In genomic region chr15:69132935-69133861, GRCh38 we compare ENCODE assay signal across 17 cellular contexts. TPM values are rescaled to one million over a fixed set of nuclear protein-coding genes. Genes with fewer than 3 reads are reported as not detected.
DNase-seq lines count a peak whose midpoint lies in the region; ATAC-seq, FAIRE-seq and TF ChIP-seq lines count a peak whose summit lies in the region.
"Had no signal": no experiment of that assay in that cellular context is flagged by ENCODE, and none has a peak within 500 bp of the region (broad histone marks: within the 10 kb centered on the region; RNA-seq: fewer than 3 reads in every experiment).

No MANE protein-coding gene starts in this region.

- H2BK120ac ChIP-seq in mesendoderm (ENCODE audit: low read depth, low read length) = no peak overlapping the region

- no peak overlapping the region for H4K8ac ChIP-seq in mesendoderm (ENCODE audit: low read depth, low read length)

- no peaks in the 10 kb centered on the region for H4K20me1 ChIP-seq in HepG2 (ENCODE audit: insufficient read depth, low read length)

- H3K4ac ChIP-seq in mesendoderm (ENCODE audit: low read depth, low read length) = no peak overlapping the region

- ATAC-seq in HepG2 (peak; percentile 40), GM21576 (IDR thresholded peaks at IDR 0.05; ENCODE audit: unreplicated experiment) (no peak)
- ATAC-seq: effector memory CD8-positive, alpha-beta T cell; Panc1; stimulated activated memory B cell treated with anti-CD40 and anti-IgM and Interleukin-4, amounts not matched to agents 10 μg/mL and 1 μg/mL and 100 μg/mL, for 72 hours had no signal

- H3K79me2 ChIP-seq in HepG2 (ENCODE audit: insufficient read depth, low read length) (no peaks in the 10 kb centered on the region), mesendoderm (ENCODE audit: control insufficient read depth, insufficient read depth, low read length) (no peaks in the 10 kb centered on the region)

- no peak overlapping the region for H2AFZ ChIP-seq in HepG2 (ENCODE audit: low read length)

- H3K4me3 ChIP-seq in NB4 (ENCODE audit: low read depth, low read length) = no peak overlapping the region
- H3K4me3 ChIP-seq in HepG2 (replicated peaks in 1 of 3; ENCODE audit: insufficient read depth in 1 of 3, low read depth in 2 of 3, low read length in 3 of 3) = no peak overlapping the region
- H3K4me3 ChIP-seq in mesendoderm (ENCODE audit: low read length) = no peak overlapping the region
- H3K4me3 ChIP-seq: right atrium auricular region had no signal

- 33% methylated on average over 3 of the region's 3 CpGs for WGBS in HepG2 (ENCODE audit: low lambda C conversion rate)
- WGBS in mesendoderm (ENCODE audit: extremely low coverage, insufficient coverage, low lambda C conversion rate) = no CpG with 5 or more reads among the region's 3 CpGs

- POLR2A ChIA-PET in HepG2 (lab: Yijun Ruan, JAX) = no interaction called here

- TF ChIP-seq CTCF in D721Med (IDR thresholded peaks at IDR 0.05; ENCODE audit: insufficient read depth, missing control alignments) (peak; percentile 11), NB4 (IDR thresholded peaks at IDR 0.05; ENCODE audit: low read depth, low read length) (no peak), HepG2 (CRISPR knock-in tag; IDR thresholded peaks at IDR 0.05) (no peak), GM10266 (IDR thresholded peaks at IDR 0.05; ENCODE audit: control insufficient read depth, insufficient read depth, low read depth, missing control alignments) (no peak)

- H3K23ac ChIP-seq in mesendoderm (ENCODE audit: low read length) = no peak overlapping the region

- BruUV-seq in HepG2 (replicated peaks; lab: Mats Ljungman, UMichigan) = no TSS peak

- H3K9me3 ChIP-seq in HepG2 (ENCODE audit: low read length) = no peaks in the 10 kb centered on the region
- H3K9me3 ChIP-seq: right atrium auricular region had no signal

- CTCF ChIA-PET in HepG2 (lab: Yijun Ruan, JAX; ENCODE audit: low intra/inter-chr PET ratio, low total read pairs) = no interaction called here

- no peak overlapping the region for H3K56ac ChIP-seq in mesendoderm (ENCODE audit: low read length)

- no peak for TF ChIP-seq EP300 in HepG2 (IDR thresholded peaks at IDR 0.05; ENCODE audit: low read depth in 2 of 2, low read length in 2 of 2)
- no peak for TF ChIP-seq EP300 in HepG2 (CRISPR knock-in tag; IDR thresholded peaks at IDR 0.05; ENCODE audit: borderline replicate concordance)

- in situ Hi-C loops in SK-MEL-5 (cut with HindIII; ENCODE audit: low pct_unique_long_range_greater_than_20kb, low sequenced_read_pairs) (no loop called here), HepG2 (cut with HindIII; ENCODE audit: extremely low pct_ligation_motif_present, low pct_unique_long_range_greater_than_20kb) (no loop called here)

- no peak overlapping the region for H2BK5ac ChIP-seq in mesendoderm (ENCODE audit: low read length)

- no peak for TF ChIP-seq POLR2A in NB4 (IDR thresholded peaks at IDR 0.05; ENCODE audit: extremely low read depth, insufficient read length)
- no peak for TF ChIP-seq POLR2A in HepG2 (IDR thresholded peaks at IDR 0.05; ENCODE audit: insufficient read depth in 1 of 2, low read depth in 2 of 2, low read length in 2 of 2)

- FAIRE-seq in D721Med (lab: Jason Lieb, UNC) (no peak), HepG2 (lab: Jason Lieb, UNC) (no peak)
- FAIRE-seq: islet of Langerhans had no signal

- H3K18ac ChIP-seq in mesendoderm (ENCODE audit: low read length) = no peak overlapping the region

- no peak overlapping the region for H4K5ac ChIP-seq in mesendoderm (ENCODE audit: low read length)

- DNase-seq in D721Med (ENCODE audit: insufficient read length, low spot score) (no peak), NB4 (ENCODE audit: low read depth) (peak; percentile 8), SK-MEL-5 (ENCODE audit: low read depth, low spot score) (peak; percentile 22), HepG2 (ENCODE audit: low spot score) (peak; percentile 10), AG08395 (ENCODE audit: low spot score) (no peak), GM10266 (ENCODE audit: extremely low spot score) (no peak), mesendoderm (no peak)
- DNase-seq: activated effector memory CD4-positive, alpha-beta T cell treated with Interleukin-2 at 50 U/mL for 16 hours; DMS53; effector memory CD8-positive, alpha-beta T cell; NCI-H2081 treated with DMSO at 0.1 percent for 48 hours; stimulated activated CD4-positive, alpha-beta T cell treated with anti-CD3 and anti-CD28 coated beads, Interleukin-4, amount 100 ng/mL, for 4 hours had no signal

- H3K4me2 ChIP-seq in HepG2 (ENCODE audit: low read depth, low read length) (no peak overlapping the region), mesendoderm (ENCODE audit: low read length) (no peak overlapping the region)

- H2AK5ac ChIP-seq in mesendoderm (ENCODE audit: low read length) = no peak overlapping the region

- H3K27ac ChIP-seq in HepG2 (ENCODE audit: extremely low read length, insufficient read depth, low read length) (no peak overlapping the region), mesendoderm (ENCODE audit: low read depth, low read length) (no peak overlapping the region)
- H3K27ac ChIP-seq: right atrium auricular region had no signal

- 0 out of 5 replicates have a peak, but pooled peaks cover 0 to 11% of the 10 kb centered on the region in 2 experiments for H3K27me3 ChIP-seq in HepG2 (ENCODE audit: control insufficient read depth in 1 of 2, insufficient read depth in 2 of 2, low read length in 2 of 2)
- no peaks in the 10 kb centered on the region for H3K27me3 ChIP-seq in mesendoderm (ENCODE audit: insufficient read depth, low read length, poor library complexity)
- H3K27me3 ChIP-seq: right atrium auricular region had no signal

- H3K9ac ChIP-seq in HepG2 (ENCODE audit: insufficient read depth, low read depth, low read length) = no peak overlapping the region
- no peak overlapping the region for H3K9ac ChIP-seq in mesendoderm (ENCODE audit: low read length)

- no peak for TF ChIP-seq RAD21 in HepG2 (CRISPR knock-in tag; IDR thresholded peaks at IDR 0.05)

- peaks cover 51% of the 10 kb centered on the region for H3K4me1 ChIP-seq in HepG2 (ENCODE audit: insufficient read depth, low read length)
- H3K4me1 ChIP-seq in mesendoderm (ENCODE audit: control insufficient read depth, low read depth, low read length) = no peaks in the 10 kb centered on the region

- H3K36me3 ChIP-seq in HepG2 (replicated peaks in 1 of 2; ENCODE audit: control insufficient read depth in 1 of 2, insufficient read depth in 2 of 2, low read length in 2 of 2) (no peaks in the 10 kb centered on the region), mesendoderm (ENCODE audit: control insufficient read depth, insufficient read depth, low read length) (no peaks in the 10 kb centered on the region)
- H3K36me3 ChIP-seq: right atrium auricular region had no signal

- no peak overlapping the region for H2BK15ac ChIP-seq in mesendoderm (replicated peaks; ENCODE audit: low read depth)

- intact Hi-C loops in HepG2 (cut with micrococcal nuclease; ENCODE audit: unreplicated experiment) = no loop called here

- H3K79me1 ChIP-seq in mesendoderm (ENCODE audit: low read length) = no peaks in the 10 kb centered on the region

TF ChIP-seq in HepG2, 621 proteins besides CTCF, POLR2A, EP300 and RAD21 (continues in another document):
- TF ChIP-seq ARID3A (IDR thresholded peaks at IDR 0.05; ENCODE audit: low read depth, low read length) (0 out of 2 replicates have a peak, but pooled peaks have one; percentile 16), KAT2B (IDR thresholded peaks at IDR 0.05; ENCODE audit: borderline replicate concordance, low read depth, low read length) (peak; percentile 64; the same call in 1 of the 2 replicates)

RNA-seq across cellular contexts. Expression of gene GLCE, which starts 27.2 kb away (rescaled TPM):
- 41.9 and 43.3 TPM in 2 replicates for total RNA-seq in SK-MEL-5 (2014; rRNA removed; shearing (Covaris generic))
- 27.2 and 33.7 TPM in 2 replicates for polyA plus RNA-seq in SK-MEL-5 (2015; cell fraction: cytosol; rRNA removed)
- polyA plus RNA-seq in SK-MEL-5 (2015; cell fraction: nucleus; rRNA removed) = 19.7 and 30.0 TPM in 2 replicates
- total RNA-seq in HepG2 (2016; rRNA removed; fragmentation: Illumina TruSeq; extraction: Trizol) = 11.0 and 12.9 TPM in 2 replicates
- total RNA-seq in HepG2 (2016; cell fraction: cytosol; rRNA removed; fragmentation: Illumina TruSeq; extraction: Trizol; ENCODE audit: low read depth) = 7.1 and 9.3 TPM in 2 replicates
- total RNA-seq in HepG2 (2016; cell fraction: insoluble cytoplasmic fraction; rRNA removed; fragmentation: Illumina TruSeq; extraction: Trizol) = 10.3 and 12.5 TPM in 2 replicates
- total RNA-seq in HepG2 (2016; cell fraction: membrane; rRNA removed; fragmentation: Illumina TruSeq; extraction: Trizol) = 8.0 and 10.0 TPM in 2 replicates
- total RNA-seq in HepG2 (2016; cell fraction: nucleus; rRNA removed; fragmentation: Illumina TruSeq; extraction: Trizol) = 14.9 and 15.9 TPM in 2 replicates
- 21.4 and 23.4 TPM in 2 replicates for polyA plus RNA-seq in HepG2 (2011; rRNA removed)
- 10.4 and 19.7 TPM in 2 replicates for polyA plus RNA-seq in HepG2 (2011; cell fraction: cytosol; rRNA removed)
- polyA plus RNA-seq in HepG2 (2011; cell fraction: nucleus; rRNA removed) = 10.7 and 13.6 TPM in 2 replicates
- 13.7 TPM in 2 replicates for polyA plus RNA-seq in HepG2 (2012)
- 3.3 and 5.1 TPM in 2 replicates for polyA plus RNA-seq in HepG2 (2016; cell fraction: cytosol; fragmentation: Illumina TruSeq; extraction: Trizol; ENCODE audit: low read depth)
- 9.0 and 10.0 TPM in 2 replicates for polyA plus RNA-seq in HepG2 (2016; cell fraction: insoluble cytoplasmic fraction; fragmentation: Illumina TruSeq; extraction: Trizol; ENCODE audit: low read depth)
- 3.6 and 6.6 TPM in 2 replicates for polyA plus RNA-seq in HepG2 (2016; cell fraction: membrane; fragmentation: Illumina TruSeq; extraction: Trizol; ENCODE audit: low read depth)
- polyA plus RNA-seq in HepG2 (2016; cell fraction: nucleus; fragmentation: Illumina TruSeq; extraction: Trizol; ENCODE audit: insufficient read depth, low read depth) = 14.1 and 14.8 TPM in 2 replicates
- polyA minus RNA-seq in HepG2 (2011; rRNA and poly(A)+ RNA removed; ENCODE audit: low replicate concordance) = 10.1 and 13.0 TPM in 2 replicates
- polyA minus RNA-seq in HepG2 (2011; cell fraction: cytosol; rRNA and poly(A)+ RNA removed) = 25.0 and 28.1 TPM in 2 replicates
- 38.9 and 47.0 TPM in 2 replicates for polyA minus RNA-seq in HepG2 (2011; cell fraction: nucleus; rRNA and poly(A)+ RNA removed)
- polyA plus RNA-seq in mesendoderm (2013, experiment 1 of 2) = 7.9 TPM
- polyA plus RNA-seq in mesendoderm (2013, experiment 2 of 2) = 7.9 TPM

Comparison
In these comparisons a context has a peak if more than half of its experiments do, and no peak if none do; other contexts are left out.
1. DNase-seq: peak in NB4 (single experiment), SK-MEL-5 (single experiment) and HepG2 (single experiment); none in D721Med (single experiment), AG08395 (single experiment), GM10266 (single experiment) and mesendoderm (single experiment).